Comparison of ENCODE assay signal across 8 cellular contexts in the genomic region with DNA sequence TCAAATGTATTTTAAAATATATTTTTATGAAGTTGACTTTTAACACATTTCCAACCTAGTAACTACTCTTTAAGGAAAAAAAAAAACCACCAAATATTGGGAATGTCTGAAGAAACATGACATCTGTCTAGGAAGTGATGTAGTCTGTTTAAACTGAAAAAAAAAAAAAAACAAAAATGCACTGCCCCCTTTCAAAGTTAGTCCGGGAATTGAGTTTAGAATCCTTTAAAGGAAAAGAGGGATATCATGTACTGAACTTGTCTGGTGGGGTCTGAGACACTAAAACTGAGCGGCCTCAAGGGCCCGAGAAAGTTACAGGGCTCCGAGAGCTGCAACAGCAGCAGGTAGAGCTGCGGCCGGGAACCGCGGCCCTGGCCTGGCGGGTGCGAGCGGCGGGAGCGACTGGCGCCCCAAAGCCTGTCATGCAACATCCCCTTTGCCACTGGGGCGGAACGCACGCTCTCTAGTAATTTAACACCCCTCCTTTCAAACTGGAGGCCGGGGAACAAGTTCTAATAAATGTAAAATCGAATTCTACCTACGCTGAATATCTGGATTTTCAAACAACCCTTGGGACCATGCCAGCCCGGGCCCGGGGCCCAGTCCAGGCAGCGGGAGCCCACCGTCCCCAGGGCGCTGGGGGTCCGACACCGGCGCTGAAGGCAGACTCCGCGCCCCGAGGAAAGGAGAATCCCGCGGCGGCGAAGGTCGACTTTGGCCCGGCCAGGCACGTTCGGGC. TPM values are rescaled to one million over a fixed set of nuclear protein-coding genes. Genes with fewer than 3 reads are reported as not detected.
DNase-seq lines count a peak whose midpoint lies in the region; ATAC-seq, FAIRE-seq and TF ChIP-seq lines count a peak whose summit lies in the region.

No MANE protein-coding gene starts in this region.

- peak overlapping the region; percentile 92 for H4K91ac ChIP-seq in neuronal stem cell (ENCODE audit: low read depth, low read length, poor library complexity)

- no peak overlapping the region for H3K4ac ChIP-seq in neuronal stem cell (ENCODE audit: low read length)

- CTCF ChIA-PET in OCI-LY7 (lab: Charles Lee; ENCODE audit: unreplicated experiment), result no interaction called here

- no peak for TF ChIP-seq EP300 in gastroesophageal sphincter (IDR thresholded peaks at IDR 0.05)

- H4K20me1 ChIP-seq in OCI-LY7 (ENCODE audit: insufficient read depth, low read length), result peaks cover 19% of the 10 kb centered on the region

- H3K4me2 ChIP-seq in OCI-LY7 (ENCODE audit: low read length) (peak overlapping the region; percentile 97), neuronal stem cell (ENCODE audit: insufficient read depth, low read length, poor library complexity, severe bottlenecking) (peak overlapping the region; percentile 65)

- H2BK15ac ChIP-seq in neuronal stem cell (ENCODE audit: low read length), result peak overlapping the region; percentile 91

- H3K27ac ChIP-seq in OCI-LY7 (ENCODE audit: low read depth, low read length, poor library complexity, severe bottlenecking) (peak overlapping the region; percentile 33), gastroesophageal sphincter (peak overlapping the region; percentile 96 to 100 (median 99)), neuronal stem cell (replicated peaks; ENCODE audit: low read length) (peak overlapping the region; percentile 94), tibial artery (peak overlapping the region; percentile 85 to 94)

- TF ChIP-seq CTCF in BE2C (IDR thresholded peaks at IDR 0.05; ENCODE audit: low read depth, low read length) (no peak), OCI-LY7 (conservative IDR thresholded peaks at IDR 0.05; ENCODE audit: low read length) (no peak), gastroesophageal sphincter (IDR thresholded peaks at IDR 0.05) (peak in 1 of 4 experiments; percentile 5), tibial artery (IDR thresholded peaks at IDR 0.05) (peak in 1 of 2 experiments; percentile 6)

- peak overlapping the region; percentile 91 for H3K23ac ChIP-seq in neuronal stem cell (ENCODE audit: low read depth, low read length, poor library complexity)

- H3K9me3 ChIP-seq in BE2C (no peaks in the 10 kb centered on the region), OCI-LY7 (ENCODE audit: low read length) (no peaks in the 10 kb centered on the region), gastroesophageal sphincter (no peaks in the 10 kb centered on the region), neuronal stem cell (replicated peaks in 1 of 2; ENCODE audit: control insufficient read depth in 2 of 2, insufficient read depth in 1 of 2, low read depth in 1 of 2, low read length in 2 of 2) (no peaks in the 10 kb centered on the region), tibial artery (no peaks in the 10 kb centered on the region)

- no peaks in the 10 kb centered on the region for H3K9me2 ChIP-seq in OCI-LY7 (ENCODE audit: insufficient read depth, low read length)

- peak overlapping the region; percentile 31 for H2BK120ac ChIP-seq in neuronal stem cell (ENCODE audit: low read depth, low read length)

- H3K27me3 ChIP-seq in BE2C (peaks cover 26% of the 10 kb centered on the region), gastroesophageal sphincter (no peaks in the 10 kb centered on the region), neuronal stem cell (ENCODE audit: control insufficient read depth in 3 of 3, insufficient read depth in 3 of 3, low read depth in 1 of 3, low read length in 3 of 3) (no peaks in the 10 kb centered on the region), tibial artery (no peaks in the 10 kb centered on the region)

- DNase-seq in BE2C, result peak; percentile 63
- DNase-seq in GM19239 (ENCODE audit: insufficient read length, low spot score), result peak; percentile 74
- DNase-seq in OCI-LY7 (ENCODE audit: low spot score), result peak; percentile 73
- peak; percentile 84 for DNase-seq in activated effector memory CD4-positive, alpha-beta T cell treated with anti-CD3 and anti-CD28 coated beads, Interleukin-2, amount 50 U/mL, for 16 hours
- DNase-seq in neuronal stem cell (ENCODE audit: low spot score), result peak; percentile 55
- DNase-seq in tibial artery, result peak; percentile 50 to 74

- peak overlapping the region; percentile 33 for H3K14ac ChIP-seq in neuronal stem cell (ENCODE audit: low read length)

- H3K18ac ChIP-seq in neuronal stem cell (ENCODE audit: low read length), result peak overlapping the region; percentile 97

- BruUV-seq in OCI-LY7 (replicated peaks; lab: Mats Ljungman, UMichigan), result no TSS peak

- H2BK5ac ChIP-seq in neuronal stem cell (ENCODE audit: low read length), result peak overlapping the region; percentile 98

- peaks cover 18% of the 10 kb centered on the region; the same call in 1 of the 2 replicates for H3K79me2 ChIP-seq in OCI-LY7 (ENCODE audit: insufficient read depth, low read depth, low read length)

- POLR2A ChIA-PET in OCI-LY7 (lab: Charles Lee), result interaction anchor here (0.6 to 1.3 kb wide), 3 partner anchors 16 to 132 kb away, joined by 3 to 4 read pairs (median 4); no protein-coding TSS in a partner anchor

- H2BK12ac ChIP-seq in neuronal stem cell (ENCODE audit: low read length), result peak overlapping the region; percentile 36

- FAIRE-seq in GM19239 (lab: Jason Lieb, UNC), result peak; percentile 55

- H3K4me3 ChIP-seq in BE2C (ENCODE audit: low read depth, low read length), result peak overlapping the region; percentile 96
- H3K4me3 ChIP-seq in OCI-LY7 (ENCODE audit: low read depth, low read length, poor library complexity, severe bottlenecking), result peak overlapping the region; percentile 92
- peak overlapping the region; percentile 86 to 96 for H3K4me3 ChIP-seq in gastroesophageal sphincter
- peak overlapping the region; percentile 86 to 99 for H3K4me3 ChIP-seq in neuronal stem cell (ENCODE audit: low read length in 2 of 2)
- H3K4me3 ChIP-seq in tibial artery, result peak overlapping the region; percentile 71 to 73

- H4K8ac ChIP-seq in neuronal stem cell (ENCODE audit: low read depth, low read length), result no peak overlapping the region

- peaks cover 3% of the 10 kb centered on the region; the same call in 1 of the 2 replicates for H3K36me3 ChIP-seq in BE2C
- no peaks in the 10 kb centered on the region for H3K36me3 ChIP-seq in OCI-LY7 (ENCODE audit: insufficient read depth, low read length)
- H3K36me3 ChIP-seq in gastroesophageal sphincter, result no peaks in the 10 kb centered on the region
- peaks cover 0 to 12% of the 10 kb centered on the region in 2 donors for H3K36me3 ChIP-seq in neuronal stem cell (replicated peaks in 1 of 2; ENCODE audit: control insufficient read depth in 2 of 2, insufficient read depth in 2 of 2, low read length in 2 of 2)
- H3K36me3 ChIP-seq in tibial artery, result no peaks in the 10 kb centered on the region

- 0 to 1% methylated on average over 1 to 13 of the region's 39 CpGs for WGBS in gastroesophageal sphincter (ENCODE audit: low coverage in 1 of 2), 2 donors
- WGBS in neuronal stem cell (ENCODE audit: extremely low coverage in 2 of 2, insufficient read length in 2 of 2, insufficient replicate concordance in 1 of 2), 2 donors, result no CpG with 5 or more reads among the region's 39 CpGs

- H3K9ac ChIP-seq in neuronal stem cell (ENCODE audit: low read depth, low read length, poor library complexity), result peak overlapping the region; percentile 93

- peak; percentile 74 for ATAC-seq in HG03354 (IDR thresholded peaks at IDR 0.05; ENCODE audit: poor library complexity, severe bottlenecking, unreplicated experiment)
- peak; percentile 52 for ATAC-seq in gastroesophageal sphincter

- peaks cover 1% of the 10 kb centered on the region for H3K79me1 ChIP-seq in neuronal stem cell (ENCODE audit: low read depth, low read length)

- TF ChIP-seq POLR2A in gastroesophageal sphincter (IDR thresholded peaks at IDR 0.05), result no peak

- peak overlapping the region; percentile 73 for H2AFZ ChIP-seq in OCI-LY7 (ENCODE audit: low read length)
- peak overlapping the region; percentile 97 for H2AFZ ChIP-seq in neuronal stem cell (ENCODE audit: low read length)

- peak overlapping the region; percentile 62 for H2AK5ac ChIP-seq in neuronal stem cell (ENCODE audit: low read depth, low read length)

- H3K4me1 ChIP-seq in BE2C, result peaks cover 3% of the 10 kb centered on the region; the same call in 1 of the 2 replicates
- peaks cover 9% of the 10 kb centered on the region for H3K4me1 ChIP-seq in OCI-LY7 (ENCODE audit: insufficient read depth, low read length, poor library complexity, severe bottlenecking)
- H3K4me1 ChIP-seq in gastroesophageal sphincter, result peaks cover 0 to 59% (median 13%) of the 10 kb centered on the region in 3 donors
- H3K4me1 ChIP-seq in neuronal stem cell (ENCODE audit: control insufficient read depth in 2 of 2, insufficient read depth in 1 of 2, low read depth in 1 of 2, low read length in 2 of 2), result peaks cover 8 to 15% of the 10 kb centered on the region in 2 donors
- peaks cover 0 to 40% (median 20%) of the 10 kb centered on the region in 4 donors for H3K4me1 ChIP-seq in tibial artery

- intact Hi-C loops in OCI-LY7 (cut with micrococcal nuclease; ENCODE audit: unreplicated experiment) (loop anchor here (5.0 kb wide), 2 partner anchors 82 to 137 kb away; no protein-coding TSS in a partner anchor), tibial artery (cut with DNase I; ENCODE audit: low total_unique reads) (no loop called here)

RNA-seq across cellular contexts. Expression of a gene that starts 0.8 kb away (rescaled TPM):
- polyA plus RNA-seq in BE2C (2012; ENCODE audit: insufficient read depth, insufficient read length, low read depth), result 45.8 TPM
- total RNA-seq in OCI-LY7 (2014; rRNA removed; shearing (Covaris generic)), result 23.2 and 23.7 TPM in 2 replicates
- total RNA-seq in OCI-LY7 (2022), result 25.5 and 27.2 TPM in 2 replicates
- total RNA-seq in gastroesophageal sphincter, result 100 to 1,000 TPM in 2 of 4 donors, 10 to 100 TPM in 2; 75.7 to 114 (median 106) TPM
- 77.7 TPM for polyA plus RNA-seq in neuronal stem cell (2013, experiment 1 of 2)
- 81.7 TPM for polyA plus RNA-seq in neuronal stem cell (2013, experiment 2 of 2)

Comparison
In these comparisons a context has a peak if more than half of its experiments do, and no peak if none do; other contexts are left out.
1. Peak in every context shown above with its lines: DNase-seq, ATAC-seq, H3K4me3 ChIP-seq and H3K27ac ChIP-seq.
2. H3K27ac ChIP-seq: peak in every context shown above with its lines; median percentile 99 in gastroesophageal sphincter; 94 in neuronal stem cell; 90 in tibial artery; 33 in OCI-LY7.